Comparison of ENCODE assay signal across 21 cellular contexts in the genomic region with DNA sequence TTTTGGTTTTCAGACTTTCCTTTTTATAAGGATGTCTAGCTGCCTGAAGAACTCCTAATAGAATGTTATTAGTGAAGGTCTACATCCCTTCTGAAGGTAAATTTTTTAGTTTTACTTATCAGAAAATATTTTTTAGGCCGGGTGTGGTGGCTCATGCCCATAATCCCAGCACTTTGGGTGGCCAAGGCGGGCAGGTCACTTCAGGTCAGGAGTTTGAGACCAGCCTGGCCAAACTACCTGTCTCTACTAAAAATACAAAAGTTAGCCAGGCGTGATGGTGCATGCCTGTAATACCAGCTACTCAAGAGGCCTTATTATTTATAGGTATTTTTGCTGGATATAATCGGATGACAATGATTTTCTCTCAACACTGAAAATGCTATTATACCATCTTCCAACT.
"Had no signal": no experiment of that assay in that cellular context is flagged by ENCODE, and none has a peak within 500 bp of the region (broad histone marks: within the 10 kb centered on the region; RNA-seq: fewer than 3 reads in every experiment).

No MANE protein-coding gene starts in this region.

- H3K4me2 ChIP-seq: hepatocyte had no signal

- H3K4me1 ChIP-seq: gastroesophageal sphincter, heart left ventricle, pancreas, right lobe of liver, stomach, tibial artery had no signal

- H3K36me3 Mint-ChIP-seq: memory B cell; mesothelial cell of epicardium; naive thymus-derived CD4-positive, alpha-beta T cell; neural progenitor cell; stimulated activated effector memory CD8-positive, alpha-beta T cell treated with anti-CD3 and anti-CD28 coated beads, Interleukin-12 subunit alpha, Interleukin-12 subunit beta, amount 100 ng/mL, for 72 hours; type B pancreatic cell had no signal

- H3K27me3 Mint-ChIP-seq: memory B cell, type B pancreatic cell had no signal

- H3K36me3 ChIP-seq: gastroesophageal sphincter, heart left ventricle, neural progenitor cell, pancreas, right lobe of liver, stomach, tibial artery had no signal

- H3K4me1 Mint-ChIP-seq: memory B cell; naive thymus-derived CD4-positive, alpha-beta T cell; nephron; stimulated activated effector memory CD8-positive, alpha-beta T cell treated with anti-CD3 and anti-CD28 coated beads, Interleukin-12 subunit alpha, Interleukin-12 subunit beta, amount 100 ng/mL, for 72 hours had no signal

- H3K27me3 ChIP-seq: dorsolateral prefrontal cortex, gastroesophageal sphincter, heart left ventricle, hepatocyte, neural progenitor cell, pancreas, right lobe of liver, stomach, tibial artery had no signal

- H3K27ac ChIP-seq: dorsolateral prefrontal cortex, gastroesophageal sphincter, heart left ventricle, hepatocyte, neural progenitor cell, pancreas, right lobe of liver, stomach, tibial artery had no signal

- H3K9me3 ChIP-seq: gastroesophageal sphincter, heart left ventricle, pancreas, right lobe of liver, stomach, tibial artery had no signal

- DNase-seq: dorsolateral prefrontal cortex; effector CD4-positive, alpha-beta T cell; heart left ventricle; kidney; naive thymus-derived CD4-positive, alpha-beta T cell; pancreas; right lobe of liver; stimulated activated CD4-positive, alpha-beta T cell treated with anti-CD3 and anti-CD28 coated beads, Interleukin-2, amount 100 ng/mL, for 24 hours; stimulated activated CD4-positive, alpha-beta T cell treated with anti-CD3 and anti-CD28 coated beads, Interleukin-4, amount 100 ng/mL, for 24 hours; stimulated activated naive CD4-positive, alpha-beta T cell treated with Interleukin-2 at 50 U/mL for 16 hours; stomach; tibial artery had no signal

- H3K9ac ChIP-seq: neural progenitor cell had no signal

- H3K79me2 ChIP-seq: hepatocyte had no signal

- H3K9me3 Mint-ChIP-seq: mesothelial cell of epicardium, nephron, neural progenitor cell, type B pancreatic cell had no signal

- H3K4me3 Mint-ChIP-seq: memory B cell; mesothelial cell of epicardium; naive thymus-derived CD4-positive, alpha-beta T cell; nephron; neural progenitor cell; stimulated activated effector memory CD8-positive, alpha-beta T cell treated with anti-CD3 and anti-CD28 coated beads, Interleukin-12 subunit alpha, Interleukin-12 subunit beta, amount 100 ng/mL, for 72 hours; type B pancreatic cell had no signal

- H3K27ac Mint-ChIP-seq: memory B cell; mesothelial cell of epicardium; naive thymus-derived CD4-positive, alpha-beta T cell; nephron; neural progenitor cell; stimulated activated effector memory CD8-positive, alpha-beta T cell treated with anti-CD3 and anti-CD28 coated beads, Interleukin-12 subunit alpha, Interleukin-12 subunit beta, amount 100 ng/mL, for 72 hours; type B pancreatic cell had no signal

- H2AFZ ChIP-seq: hepatocyte, neural progenitor cell had no signal

- H3K4me3 ChIP-seq: dorsolateral prefrontal cortex, gastroesophageal sphincter, heart left ventricle, hepatocyte, lung, neural progenitor cell, pancreas, right lobe of liver, stomach, tibial artery had no signal
